Comparison of ENCODE assay signal across 8 cellular contexts in genomic region chr1:235083589-235084323, GRCh38. TPM values are rescaled to one million over a fixed set of nuclear protein-coding genes. Genes with fewer than 3 reads are reported as not detected.
DNase-seq lines count a peak whose midpoint lies in the region; ATAC-seq and TF ChIP-seq lines count a peak whose summit lies in the region.

No MANE protein-coding gene starts in this region.

- ATAC-seq in HG02571 (IDR thresholded peaks at IDR 0.05; ENCODE audit: unreplicated experiment), result peak; percentile 50
- peak; percentile 83 to 90 (median 86) for ATAC-seq in psoas muscle
- ATAC-seq in aorta (ENCODE audit: low FRiP score), result peak; percentile 96

- WGBS in psoas muscle, 3 donors, result 2 to 9% (median 5%) methylated on average over 16 of the region's 16 CpGs
- 9 to 13% methylated on average over 16 of the region's 16 CpGs for WGBS in aorta, 2 donors

- H3K9me3 ChIP-seq in adipocyte (ENCODE audit: control insufficient read depth, low read length) (no peaks in the 10 kb centered on the region), psoas muscle (no peaks in the 10 kb centered on the region), aorta (ENCODE audit: control insufficient read depth, low read length) (no peaks in the 10 kb centered on the region)

- H3K27me3 ChIP-seq in adipocyte (replicated peaks; ENCODE audit: control insufficient read depth, insufficient read depth, low read length), result no peaks in the 10 kb centered on the region
- H3K27me3 ChIP-seq in psoas muscle (ENCODE audit: insufficient read depth in 3 of 3, low read length in 2 of 3), result no peaks in the 10 kb centered on the region
- no peaks in the 10 kb centered on the region for H3K27me3 ChIP-seq in aorta (ENCODE audit: control insufficient read depth in 1 of 2, insufficient read depth in 2 of 2, low read length in 1 of 2)

- peak; percentile 90 for TF ChIP-seq CTCF in psoas muscle (IDR thresholded peaks at IDR 0.05)

- peak overlapping the region; percentile 93 for H3K27ac ChIP-seq in psoas muscle
- peak overlapping the region; percentile 53 to 99 for H3K27ac ChIP-seq in aorta (ENCODE audit: low read depth in 1 of 2, low read length in 2 of 2)

- H3K4me1 ChIP-seq in adipocyte (ENCODE audit: control insufficient read depth, insufficient read depth, low read length), result peaks cover 28% of the 10 kb centered on the region
- H3K4me1 ChIP-seq in psoas muscle, result peaks cover 35% of the 10 kb centered on the region
- peaks cover 0 to 4% of the 10 kb centered on the region in 2 donors for H3K4me1 ChIP-seq in aorta (ENCODE audit: control insufficient read depth in 1 of 2, insufficient read depth in 2 of 2, low read length in 2 of 2)

- H3K36me3 ChIP-seq in adipocyte (ENCODE audit: control insufficient read depth, insufficient read depth, low read length, severe bottlenecking) (no peaks in the 10 kb centered on the region), psoas muscle (ENCODE audit: insufficient read depth in 1 of 2, low read depth in 1 of 2) (no peaks in the 10 kb centered on the region), aorta (ENCODE audit: control insufficient read depth in 1 of 2, insufficient read depth in 2 of 2, low read length in 1 of 2) (no peaks in the 10 kb centered on the region)

- intact Hi-C loops in cardiac septum (cut with DNase I) (loop anchor here (1.0 to 5.0 kb wide), 3 partner anchors 221 to 584 kb away; partner anchors contain the start of gene IRF2BP2), psoas muscle (cut with DNase I) (loop anchor here (1.0 to 5.0 kb wide), 4 partner anchors 311 to 585 kb away; no protein-coding TSS in a partner anchor), aorta (cut with DNase I) (loop anchor here (2.0 kb wide), 2 partner anchors 477 to 585 kb away; no protein-coding TSS in a partner anchor)

- peak overlapping the region; percentile 89 for H3K9ac ChIP-seq in adipocyte (ENCODE audit: low read length)

- DNase-seq in GM04503 (ENCODE audit: low read depth), result peak; percentile 65
- DNase-seq in NCI-H1105 (lab: John Stamatoyannopoulos, UW), result peak; percentile 36
- peak; percentile 99 for DNase-seq in SKM-1 treated with dmso at 0.1 percent for 144 hours (lab: John Stamatoyannopoulos, UW; ENCODE audit: unreplicated experiment)
- DNase-seq in adipocyte (ENCODE audit: low read depth), result peak; percentile 96
- DNase-seq in cardiac septum (ENCODE audit: low spot score), result peak; percentile 91
- peak; percentile 79 to 89 for DNase-seq in psoas muscle
- DNase-seq in aorta, result peak; percentile 91

- peak overlapping the region; percentile 61 for H3K4me3 ChIP-seq in adipocyte (ENCODE audit: low read length)
- peak overlapping the region; percentile 53 for H3K4me3 ChIP-seq in psoas muscle
- no peak overlapping the region for H3K4me3 ChIP-seq in aorta (ENCODE audit: low read length in 2 of 2)

RNA-seq across cellular contexts. Expression of gene TOMM20, which starts 44.9 kb away (rescaled TPM):
- total RNA-seq in cardiac septum (81.9 TPM), psoas muscle (10 to 100 TPM; 56.3 to 88.7 (median 66.9) TPM), aorta (10 to 100 TPM; 77.3 to 78.1 TPM)
- polyA plus RNA-seq in psoas muscle (10 to 100 TPM; 44.7 to 90.9 (median 77.0) TPM), aorta (10 to 100 TPM; 69.8 to 97.5 TPM)

Comparison
In these comparisons a context has a peak if more than half of its experiments do, and no peak if none do; other contexts are left out.
1. DNase-seq: peak in every context shown above with its lines; median percentile 99 in SKM-1 treated with dmso at 0.1 percent for 144 hours; 96 in adipocyte; 91 in cardiac septum; 91 in aorta; 84 in psoas muscle; 65 in GM04503; 36 in NCI-H1105.
2. H3K4me3 ChIP-seq: peak in adipocyte (single experiment) and psoas muscle (single experiment); none in aorta (0 of 2).
3. Peak in every context shown above with its lines, with median percentiles within 50 percentile points of each other: ATAC-seq.